15 cellular contexts compared by ENCODE assay signal in genomic region chr14:103504991-103505565, GRCh38. TPM values are rescaled to one million over a fixed set of nuclear protein-coding genes. Genes with fewer than 3 reads are reported as not detected.
A peak's percentile ranks its signal among the peaks of the same experiment; 100 is the strongest.
DNase-seq lines count a peak whose midpoint lies in the region; ATAC-seq and TF ChIP-seq lines count a peak whose summit lies in the region.
"Had no signal": no experiment of that assay in that cellular context is flagged by ENCODE, and none has a peak within 500 bp of the region (broad histone marks: within the 10 kb centered on the region; RNA-seq: fewer than 3 reads in every experiment).

No MANE protein-coding gene starts in this region.

- H3K4me1 Mint-ChIP-seq in H9 = peaks cover 0 to 2% of the 10 kb centered on the region in 2 experiments; a peak in 2 of 4 replicates
- peaks cover 4% of the 10 kb centered on the region for H3K4me1 Mint-ChIP-seq in central memory CD8-positive, alpha-beta T cell

- no peak overlapping the region for H3K4ac ChIP-seq in H9 (ENCODE audit: low read depth, low read length)

- H3K36me3 ChIP-seq in BE2C = peaks cover 69% of the 10 kb centered on the region
- H3K36me3 ChIP-seq: ovary had no signal

- no peak overlapping the region for H2BK20ac ChIP-seq in H9 (ENCODE audit: low read depth, low read length, poor library complexity, severe bottlenecking)

- no CpG with 5 or more reads among the region's 8 CpGs for WGBS in H9 (ENCODE audit: extremely low coverage, insufficient read length, low lambda C conversion rate)

- H3K56ac ChIP-seq in H9 (ENCODE audit: insufficient read length, low read depth, low read length) = no peak overlapping the region

- H3K9me3 ChIP-seq in BE2C (no peaks in the 10 kb centered on the region), H9 (ENCODE audit: control insufficient read depth, low read depth, low read length) (no peaks in the 10 kb centered on the region)
- H3K9me3 ChIP-seq: ovary had no signal

- no peaks in the 10 kb centered on the region for H4K20me1 ChIP-seq in H9 (ENCODE audit: control insufficient read depth, insufficient read depth, insufficient read length)

- no peak overlapping the region for H2AFZ ChIP-seq in H9 (ENCODE audit: low read length)

- H3K27ac ChIP-seq in H9 (ENCODE audit: insufficient read length, low read depth, low read length) = no peak overlapping the region
- H3K27ac ChIP-seq: ovary had no signal

- H3K14ac ChIP-seq in H9 (ENCODE audit: insufficient read depth, low read length) = no peak overlapping the region

- no peak overlapping the region for H2AK5ac ChIP-seq in H9 (ENCODE audit: insufficient read length, low read length)

- no peak overlapping the region for H3K4me3 ChIP-seq in BE2C (ENCODE audit: low read depth, low read length)
- H3K4me3 ChIP-seq: dorsolateral prefrontal cortex, ovary had no signal

- H3T11ph ChIP-seq in H9 (ENCODE audit: low read length) = no peak overlapping the region

- no peak overlapping the region for H4K5ac ChIP-seq in H9 (ENCODE audit: insufficient read length, low read depth, low read length)

- H3K79me2 ChIP-seq in H9 (ENCODE audit: insufficient read depth, low read length) = no peaks in the 10 kb centered on the region

- no peak overlapping the region for H2BK5ac ChIP-seq in H9 (ENCODE audit: insufficient read length, low read length)

- no peaks in the 10 kb centered on the region for H3K9me3 Mint-ChIP-seq in H9
- no peaks in the 10 kb centered on the region for H3K9me3 Mint-ChIP-seq in central memory CD8-positive, alpha-beta T cell
- H3K9me3 Mint-ChIP-seq: activated naive CD4-positive, alpha-beta T cell treated with anti-CD3 and anti-CD28 coated beads, Interleukin-2, amount 10 ng/mL, durations not matched to agents 7 days and 5 days; CD8-positive, alpha-beta T cell had no signal

- H3K79me1 ChIP-seq in H9 (ENCODE audit: insufficient read depth, low read depth, low read length, poor library complexity, severe bottlenecking) = no peaks in the 10 kb centered on the region

- no peaks in the 10 kb centered on the region for H3K27me3 ChIP-seq in BE2C
- H3K27me3 ChIP-seq in H9 (ENCODE audit: insufficient read depth, low read length) = no peaks in the 10 kb centered on the region
- H3K27me3 ChIP-seq: dorsolateral prefrontal cortex, ovary had no signal

- no peak overlapping the region for H2BK12ac ChIP-seq in H9 (ENCODE audit: insufficient read length, low read depth, low read length)

- no peak overlapping the region for H3K4me3 Mint-ChIP-seq in H9
- no peak overlapping the region for H3K4me3 Mint-ChIP-seq in central memory CD8-positive, alpha-beta T cell
- H3K4me3 Mint-ChIP-seq: activated naive CD4-positive, alpha-beta T cell treated with anti-CD3 and anti-CD28 coated beads, Interleukin-2, amount 10 ng/mL, durations not matched to agents 7 days and 5 days; CD8-positive, alpha-beta T cell had no signal

- no peak overlapping the region for H4K91ac ChIP-seq in H9 (ENCODE audit: insufficient read length, low read depth, low read length)

- DNase-seq in BE2C (no peak), H9 (peak; percentile 39), myocyte (ENCODE audit: low read depth) (peak; percentile 70), NCI-H2171 (lab: John Stamatoyannopoulos, UW) (no peak)
- DNase-seq in central memory CD8-positive, alpha-beta T cell (ENCODE audit: low spot score in 2 of 2) = no peak
- DNase-seq: activated CD4-positive, alpha-beta T cell treated with anti-CD3 and anti-CD28 coated beads for 48 hours; activated naive CD4-positive, alpha-beta T cell treated with anti-CD3 and anti-CD28 coated beads, Interleukin-2, amount 10 ng/mL, durations not matched to agents 7 days and 5 days; CD8-positive, alpha-beta T cell; KBM-7; NCI-H187 had no signal

- no peak for ATAC-seq in central memory CD8-positive, alpha-beta T cell (replicated peaks; ENCODE audit: extremely low read depth, poor library complexity, severe bottlenecking)
- ATAC-seq in HG03135 (IDR thresholded peaks at IDR 0.05; ENCODE audit: unreplicated experiment) (no peak), GM18907 (IDR thresholded peaks at IDR 0.05; ENCODE audit: unreplicated experiment) (no peak), GM21786 (IDR thresholded peaks at IDR 0.05; ENCODE audit: unreplicated experiment) (no peak)
- ATAC-seq: CD8-positive, alpha-beta T cell had no signal

- H3K9ac ChIP-seq in H9 (ENCODE audit: extremely low read depth, insufficient read length, low read length) = no peak overlapping the region

- H3K4me1 ChIP-seq in BE2C = peaks cover 11% of the 10 kb centered on the region
- no peaks in the 10 kb centered on the region for H3K4me1 ChIP-seq in H9 (ENCODE audit: insufficient read depth, low read length)

- no peak overlapping the region for H2BK15ac ChIP-seq in H9 (ENCODE audit: low read depth, low read length)

- no peak overlapping the region for H3K4me2 ChIP-seq in H9 (ENCODE audit: insufficient read depth, insufficient read length, low read length)

- H3K27ac Mint-ChIP-seq in H9 = peak overlapping the region in 2 of 3 experiments; percentile 4 to 48; a peak in 4 of 7 replicates
- peak overlapping the region; percentile 69 for H3K27ac Mint-ChIP-seq in central memory CD8-positive, alpha-beta T cell (ENCODE audit: low read depth)
- H3K27ac Mint-ChIP-seq: activated naive CD4-positive, alpha-beta T cell treated with anti-CD3 and anti-CD28 coated beads, Interleukin-2, amount 10 ng/mL, durations not matched to agents 7 days and 5 days; CD8-positive, alpha-beta T cell had no signal

- H2BK120ac ChIP-seq in H9 (ENCODE audit: low read depth, low read length, poor library complexity, severe bottlenecking) = no peak overlapping the region

- no peak overlapping the region for H3K23ac ChIP-seq in H9 (ENCODE audit: insufficient read length, low read depth, low read length)

- peak; percentile 28 for TF ChIP-seq CTCF in BE2C (IDR thresholded peaks at IDR 0.05; ENCODE audit: low read depth, low read length)
- TF ChIP-seq CTCF in H9 (conservative IDR thresholded peaks at IDR 0.05) = peak; percentile 53

- H3K18ac ChIP-seq in H9 (ENCODE audit: insufficient read length, low read depth, low read length) = no peak overlapping the region

- no peak overlapping the region for H4K8ac ChIP-seq in H9 (replicated peaks; ENCODE audit: insufficient read length, low read depth, low read length)

- H3K36me3 Mint-ChIP-seq in H9 (ENCODE audit: insufficient read depth in 1 of 3, low read depth in 3 of 3) = peaks cover 35 to 72% (median 60%) of the 10 kb centered on the region in 3 experiments
- peaks cover 55% of the 10 kb centered on the region for H3K36me3 Mint-ChIP-seq in central memory CD8-positive, alpha-beta T cell (ENCODE audit: insufficient read depth)

- H3K23me2 ChIP-seq in H9 (ENCODE audit: insufficient read length, low read depth, low read length, poor library complexity, severe bottlenecking) = no peaks in the 10 kb centered on the region

- H3K27me3 Mint-ChIP-seq in H9 (ENCODE audit: low read depth) = no peaks in the 10 kb centered on the region
- no peaks in the 10 kb centered on the region for H3K27me3 Mint-ChIP-seq in central memory CD8-positive, alpha-beta T cell
- H3K27me3 Mint-ChIP-seq: activated naive CD4-positive, alpha-beta T cell treated with anti-CD3 and anti-CD28 coated beads, Interleukin-2, amount 10 ng/mL, durations not matched to agents 7 days and 5 days had no signal

RNA-seq across cellular contexts. Expression of gene CKB, which starts 17.6 kb away (rescaled TPM):
- 1,667 TPM for polyA plus RNA-seq in BE2C (2012; ENCODE audit: insufficient read depth, insufficient read length, low read depth)
- 517 and 546 TPM in 2 replicates for total RNA-seq in H9 (2021)
- 1,659 and 1,729 TPM in 2 replicates for total RNA-seq in myocyte
- 486 TPM for polyA plus RNA-seq in myocyte (2012)

RNA-seq across cellular contexts. Expression of gene TRMT61A, which starts 23.9 kb away (rescaled TPM):
- 137 TPM for polyA plus RNA-seq in BE2C (2012; ENCODE audit: insufficient read depth, insufficient read length, low read depth)
- total RNA-seq in H9 (2021) (21.9 and 22.2 TPM in 2 replicates), myocyte (14.4 and 18.5 TPM in 2 replicates)
- polyA plus RNA-seq in myocyte (2012) = 14.1 TPM

RNA-seq across cellular contexts. Expression of gene BAG5, which starts 57.4 kb away (rescaled TPM):
- polyA plus RNA-seq in BE2C (2012; ENCODE audit: insufficient read depth, insufficient read length, low read depth) = 54.9 TPM
- total RNA-seq in H9 (2021) = 38.0 and 40.9 TPM in 2 replicates
- total RNA-seq in myocyte = 31.1 and 31.2 TPM in 2 replicates
- polyA plus RNA-seq in myocyte (2012) = 14.9 TPM

RNA-seq across cellular contexts. Expression of gene COA8, which starts 57.7 kb away (rescaled TPM):
- polyA plus RNA-seq in BE2C (2012; ENCODE audit: insufficient read depth, insufficient read length, low read depth) = 43.8 TPM
- total RNA-seq in H9 (2021) (43.2 and 45.5 TPM in 2 replicates), myocyte (66.5 and 69.4 TPM in 2 replicates)
- 57.4 TPM for polyA plus RNA-seq in myocyte (2012)

Comparison
In these comparisons a context has a peak if more than half of its experiments do, and no peak if none do; other contexts are left out.
1. DNase-seq: peak in H9 (single experiment) and myocyte (single experiment); none in BE2C (single experiment), central memory CD8-positive, alpha-beta T cell (0 of 2) and NCI-H2171 (single experiment).